11 cellular contexts compared by ENCODE assay signal in the genomic region with DNA sequence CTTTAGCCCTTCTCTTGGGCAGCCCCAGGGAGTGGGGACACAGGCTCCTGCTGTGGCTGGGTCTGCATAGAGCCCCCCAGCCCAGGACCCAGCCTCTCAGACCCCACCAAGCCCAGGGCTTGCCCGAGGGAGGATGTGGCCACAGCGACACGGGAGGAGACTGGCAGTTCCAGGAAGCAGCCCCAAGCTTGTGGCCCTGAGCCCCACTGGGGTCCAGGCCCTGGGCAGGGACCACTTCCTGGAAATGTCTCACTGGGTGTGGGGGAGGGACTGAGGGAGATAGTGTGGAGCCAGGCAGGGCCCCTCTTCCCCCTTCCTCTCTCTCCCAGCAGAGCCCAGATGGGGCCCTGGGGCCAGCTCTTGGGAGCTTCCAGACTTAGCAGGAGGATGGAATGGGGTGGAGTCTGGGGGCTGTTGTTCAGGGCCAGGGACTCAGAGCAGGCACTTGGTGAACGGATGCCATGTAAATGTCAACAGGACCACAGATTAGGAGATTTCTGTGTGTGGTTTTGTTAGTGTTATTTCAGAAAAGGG. TPM values are rescaled to one million over a fixed set of nuclear protein-coding genes. Genes with fewer than 3 reads are reported as not detected.
DNase-seq lines count a peak whose midpoint lies in the region; ATAC-seq, FAIRE-seq and TF ChIP-seq lines count a peak whose summit lies in the region.
"Had no signal": no experiment of that assay in that cellular context is flagged by ENCODE, and none has a peak within 500 bp of the region (broad histone marks: within the 10 kb centered on the region; RNA-seq: fewer than 3 reads in every experiment).

No MANE protein-coding gene starts in this region.

- FAIRE-seq in H1 (lab: Jason Lieb, UNC) = no peak

- H2AK5ac ChIP-seq in H1 (ENCODE audit: low read depth, low read length) = no peak overlapping the region

- TF ChIP-seq POLR2A in H1 (IDR thresholded peaks at IDR 0.05; ENCODE audit: control extremely low read depth in 1 of 2, low read depth in 2 of 2, low read length in 2 of 2) = no peak

- POLR2A ChIA-PET in H1 (lab: Charles Lee; ENCODE audit: partially characterized antibody) = no interaction called here

- no peak overlapping the region for H2AFZ ChIP-seq in H1 (ENCODE audit: low read length)

- no peak overlapping the region for H3K23ac ChIP-seq in H1 (ENCODE audit: insufficient read length)

- no peak overlapping the region for H4K5ac ChIP-seq in H1 (ENCODE audit: insufficient read length, low read depth, low read length)

- no peak overlapping the region for H2BK5ac ChIP-seq in H1 (ENCODE audit: low read depth, low read length)

- no peak for TF ChIP-seq EP300 in H1 (IDR thresholded peaks at IDR 0.05; ENCODE audit: borderline replicate concordance in 1 of 2, low read depth in 2 of 2, low read length in 2 of 2)

- no peak overlapping the region for H3K14ac ChIP-seq in H1 (ENCODE audit: insufficient read length)

- no peaks in the 10 kb centered on the region for H3K9me3 ChIP-seq in H1 (ENCODE audit: insufficient read depth in 2 of 2, low read depth in 1 of 2, low read length in 1 of 2)
- H3K9me3 ChIP-seq: HAP-1 had no signal

- DNase-seq in NCI-H524 (lab: John Stamatoyannopoulos, UW) (peak; percentile 62 to 72), NCI-H524 treated with DMSO at 0.1 percent for 48 hours (lab: John Stamatoyannopoulos, UW) (no peak), H1 (ENCODE audit: low read depth in 1 of 2, low spot score in 2 of 2) (no peak), SKM-1 treated with dmso at 0.1 percent for 144 hours (lab: John Stamatoyannopoulos, UW; ENCODE audit: unreplicated experiment) (no peak)
- DNase-seq in stimulated activated CD8-positive, alpha-beta memory T cell treated with anti-CD3 and anti-CD28 coated beads, Interleukin-4, amount 100 ng/mL, for 24 hours (ENCODE audit: low read depth) = peak; percentile 46
- DNase-seq: NCI-H1417 had no signal

- H3K18ac ChIP-seq in H1 (ENCODE audit: extremely low read depth, low read length) = no peak overlapping the region

- TF ChIP-seq RAD21 in H1 (IDR thresholded peaks at IDR 0.05 in 1 of 2, conservative IDR thresholded peaks at IDR 0.05 in 1 of 2; ENCODE audit: low read depth in 2 of 2, low read length in 2 of 2) = no peak

- peak overlapping the region; percentile 76; the same call in 1 of the 2 replicates for H4K8ac ChIP-seq in H1 (ENCODE audit: extremely low read depth, insufficient read depth, low read length)

- no peak overlapping the region for H3K4ac ChIP-seq in H1 (replicated peaks; ENCODE audit: insufficient read length, low read depth, low read length)

- no peak overlapping the region for H2BK12ac ChIP-seq in H1 (ENCODE audit: low read depth, low read length)

- no peaks in the 10 kb centered on the region for H3K79me2 ChIP-seq in H1 (ENCODE audit: control insufficient read depth in 1 of 2, insufficient read depth in 2 of 2, low read length in 2 of 2)

- no peak overlapping the region for H3K27ac ChIP-seq in H1 (ENCODE audit: low read depth, low read length)

- no peak overlapping the region for H3K9ac ChIP-seq in H1 (replicated peaks in 1 of 4; ENCODE audit: extremely low read depth in 1 of 4, low read depth in 3 of 4, low read length in 3 of 4)

- WGBS in H1 (ENCODE audit: extremely low coverage in 1 of 2, insufficient coverage in 1 of 2, insufficient read length in 1 of 2, insufficient replicate concordance in 2 of 2, low coverage in 1 of 2, low lambda C conversion rate in 2 of 2, missing lambda C conversion rate in 1 of 2), 2 experiments = 92% methylated on average over 4 of the region's 4 CpGs; no CpG with 5 or more reads in 1 of the 2 experiments

- H3K4me1 Mint-ChIP-seq in T-helper 1 cell treated with Interleukin-12 subunit alpha and Interleukin-12 subunit beta and Interleukin-4 antibody, amounts not matched to agents 30 μg/mL and 1 μg/mL, for 36 hours (ENCODE audit: low read depth) = peaks cover 43% of the 10 kb centered on the region

- H3K79me1 ChIP-seq in H1 (ENCODE audit: low read depth, low read length) = no peaks in the 10 kb centered on the region

- no peak overlapping the region for H3K4me2 ChIP-seq in H1 (ENCODE audit: insufficient read depth in 1 of 2, low read depth in 2 of 2, low read length in 2 of 2)

- H4K91ac ChIP-seq in H1 (replicated peaks; ENCODE audit: insufficient read length, low read length) = no peak overlapping the region

- no peaks in the 10 kb centered on the region for H3K23me2 ChIP-seq in H1 (ENCODE audit: low read depth, low read length)

- CTCF ChIA-PET in H1 (lab: Charles Lee; ENCODE audit: partially characterized antibody) = interaction anchor here (1.0 to 5.2 kb wide), 16 partner anchors 8 to 379 kb away, joined by 3 to 88 read pairs (median 9); no protein-coding TSS in a partner anchor

- H3K27me3 ChIP-seq in H1 (replicated peaks in 1 of 4; ENCODE audit: control insufficient read depth in 3 of 4, extremely low read depth in 1 of 4, insufficient read depth in 3 of 4, low read length in 3 of 4) = peaks cover 0 to 4% (median 0%) of the 10 kb centered on the region in 4 experiments; a peak in 2 of 7 replicates

- H3K27ac Mint-ChIP-seq in T-helper 1 cell treated with Interleukin-12 subunit alpha and Interleukin-12 subunit beta and Interleukin-4 antibody, amounts not matched to agents 30 μg/mL and 1 μg/mL, for 36 hours = peak overlapping the region; percentile 94

- H3K36me3 ChIP-seq in H1 (ENCODE audit: control insufficient read depth in 2 of 4, insufficient read depth in 4 of 4, low read length in 3 of 4) = no peaks in the 10 kb centered on the region; a peak in 1 of 8 replicates
- H3K36me3 ChIP-seq: HAP-1 had no signal

- peak overlapping the region; percentile 36 for H3K4me3 Mint-ChIP-seq in T-helper 1 cell treated with Interleukin-12 subunit alpha and Interleukin-12 subunit beta and Interleukin-4 antibody, amounts not matched to agents 30 μg/mL and 1 μg/mL, for 36 hours

- H3K56ac ChIP-seq in H1 (replicated peaks; ENCODE audit: insufficient read length, low read depth, low read length) = no peak overlapping the region

- ATAC-seq in GM18873 (IDR thresholded peaks at IDR 0.05; ENCODE audit: low FRiP score, unreplicated experiment) (no peak), HG02884 (IDR thresholded peaks at IDR 0.05; ENCODE audit: unreplicated experiment) (no peak)

- no peak overlapping the region for H3K4me3 ChIP-seq in H1 (ENCODE audit: extremely low read depth in 1 of 4, insufficient read depth in 2 of 4, low read depth in 3 of 4, low read length in 4 of 4)
- H3K4me3 ChIP-seq: HAP-1 had no signal

- no peaks in the 10 kb centered on the region for H4K20me1 ChIP-seq in H1 (replicated peaks in 1 of 2; ENCODE audit: control insufficient read depth in 1 of 2, insufficient read depth in 2 of 2, low read length in 2 of 2)

- no peaks in the 10 kb centered on the region for H3K9me3 Mint-ChIP-seq in T-helper 1 cell treated with Interleukin-12 subunit alpha and Interleukin-12 subunit beta and Interleukin-4 antibody, amounts not matched to agents 30 μg/mL and 1 μg/mL, for 36 hours

- H2BK20ac ChIP-seq in H1 (ENCODE audit: low read length) = no peak overlapping the region

- no peak overlapping the region for H2BK120ac ChIP-seq in H1 (replicated peaks; ENCODE audit: low read depth, low read length)

- peaks cover 11% of the 10 kb centered on the region for H3K36me3 Mint-ChIP-seq in T-helper 1 cell treated with Interleukin-12 subunit alpha and Interleukin-12 subunit beta and Interleukin-4 antibody, amounts not matched to agents 30 μg/mL and 1 μg/mL, for 36 hours (ENCODE audit: low read depth)

- H2BK15ac ChIP-seq in H1 (ENCODE audit: low read length) = no peak overlapping the region

- no peaks in the 10 kb centered on the region; a peak in 1 of 7 replicates for H3K4me1 ChIP-seq in H1 (replicated peaks in 1 of 4; ENCODE audit: control insufficient read depth in 3 of 4, insufficient read depth in 4 of 4, low read length in 3 of 4)
- H3K4me1 ChIP-seq: HAP-1 had no signal

- TF ChIP-seq CTCF in H1 (IDR thresholded peaks at IDR 0.05; ENCODE audit: control extremely low read depth in 1 of 3, insufficient read depth in 1 of 3, low read depth in 1 of 3, low read length in 3 of 3) = no peak

- H3K27me3 Mint-ChIP-seq in T-helper 1 cell treated with Interleukin-12 subunit alpha and Interleukin-12 subunit beta and Interleukin-4 antibody, amounts not matched to agents 30 μg/mL and 1 μg/mL, for 36 hours (ENCODE audit: low read depth) = peaks cover 3% of the 10 kb centered on the region

TF ChIP-seq in H1, 55 proteins besides CTCF, POLR2A, EP300 and RAD21 (continues in another document):
- no peak for TF ChIP-seq RBBP5 (IDR thresholded peaks at IDR 0.05; ENCODE audit: borderline replicate concordance, low read depth, low read length)
- TF ChIP-seq CHD2 (IDR thresholded peaks at IDR 0.05; ENCODE audit: low read length) = no peak

RNA-seq across cellular contexts. Expression of a gene that starts 35.3 kb away (rescaled TPM):
- 8.6 and 10.5 TPM in 2 replicates for total RNA-seq in H1 (2021; fragmentation: NEBNext Ultra II Directional; extraction: Animal tissue kit (Norgen Biotek cat#: 25700))
- 14.8 and 16.5 TPM in 2 replicates for polyA plus RNA-seq in H1 (2011; rRNA removed)
- polyA plus RNA-seq in H1 (2011; cell fraction: cytosol; rRNA removed) = 6.7 TPM
- 17.8 TPM for polyA plus RNA-seq in H1 (2011; cell fraction: nucleus; rRNA removed)
- polyA plus RNA-seq in H1 (2012, experiment 1 of 2) = 7.0 to 10.8 TPM (median 8.9 TPM) in 4 replicates
- polyA plus RNA-seq in H1 (2012, experiment 2 of 2) = 10.2 TPM
- 5.0 TPM for polyA plus RNA-seq in H1 (2013, experiment 1 of 2)
- polyA plus RNA-seq in H1 (2013, experiment 2 of 2) = 5.4 TPM
- polyA minus RNA-seq in H1 (2011; rRNA and poly(A)+ RNA removed) = 9.6 and 11.4 TPM in 2 replicates
- polyA minus RNA-seq in H1 (2011; cell fraction: cytosol; rRNA and poly(A)+ RNA removed) = 5.7 TPM
- polyA minus RNA-seq in H1 (2011; cell fraction: nucleus; rRNA and poly(A)+ RNA removed) = 5.4 TPM
- total RNA-seq: A172 had no signal

RNA-seq across cellular contexts. Expression of a gene that starts 41.4 kb away (rescaled TPM):
- total RNA-seq in H1 (2021; fragmentation: NEBNext Ultra II Directional; extraction: Animal tissue kit (Norgen Biotek cat#: 25700)) = 3.5 and 4.0 TPM in 2 replicates
- polyA plus RNA-seq in H1 (2011; rRNA removed) = 7.5 and 10.5 TPM in 2 replicates
- 7.6 TPM for polyA plus RNA-seq in H1 (2011; cell fraction: cytosol; rRNA removed)
- 9.3 TPM for polyA plus RNA-seq in H1 (2011; cell fraction: nucleus; rRNA removed)
- 2.3 to 5.0 TPM (median 4.0 TPM) in 4 replicates for polyA plus RNA-seq in H1 (2012, experiment 1 of 2)
- 4.5 TPM for polyA plus RNA-seq in H1 (2012, experiment 2 of 2)
- 1.3 TPM for polyA plus RNA-seq in H1 (2013, experiment 1 of 2)
- polyA plus RNA-seq in H1 (2013, experiment 2 of 2) = 1.3 TPM
- polyA minus RNA-seq in H1 (2011; rRNA and poly(A)+ RNA removed) = 1.7 and 1.9 TPM in 2 replicates
- 2.7 TPM for polyA minus RNA-seq in H1 (2011; cell fraction: cytosol; rRNA and poly(A)+ RNA removed)
- polyA minus RNA-seq in H1 (2011; cell fraction: nucleus; rRNA and poly(A)+ RNA removed) = 2.6 TPM

RNA-seq across cellular contexts. Expression of a gene that starts 50.7 kb away (rescaled TPM):
- 0.78 and 1.3 TPM in 2 replicates for total RNA-seq in H1 (2021; fragmentation: NEBNext Ultra II Directional; extraction: Animal tissue kit (Norgen Biotek cat#: 25700))
- 2.6 and 2.9 TPM in 2 replicates for polyA plus RNA-seq in H1 (2011; rRNA removed)
- 1.3 TPM for polyA plus RNA-seq in H1 (2011; cell fraction: cytosol; rRNA removed)
- polyA plus RNA-seq in H1 (2011; cell fraction: nucleus; rRNA removed) = 1.6 TPM
- polyA plus RNA-seq in H1 (2012, experiment 1 of 2) = 0.99 to 2.2 TPM (median 1.4 TPM) in 4 replicates
- 1.4 TPM for polyA plus RNA-seq in H1 (2012, experiment 2 of 2)
- 2.8 TPM for polyA plus RNA-seq in H1 (2013, experiment 1 of 2)
- 3.7 TPM for polyA plus RNA-seq in H1 (2013, experiment 2 of 2)
- polyA minus RNA-seq in H1 (2011; rRNA and poly(A)+ RNA removed) = 1.2 and 1.7 TPM in 2 replicates
- polyA minus RNA-seq in H1 (2011; cell fraction: cytosol; rRNA and poly(A)+ RNA removed) = 0.81 TPM
- polyA minus RNA-seq in H1 (2011; cell fraction: nucleus; rRNA and poly(A)+ RNA removed) = 3.1 TPM

Comparison
In these comparisons a context has a peak if more than half of its experiments do, and no peak if none do; other contexts are left out.
1. DNase-seq: peak in NCI-H524 (2 of 2) and stimulated activated CD8-positive, alpha-beta memory T cell treated with anti-CD3 and anti-CD28 coated beads, Interleukin-4, amount 100 ng/mL, for 24 hours (single experiment); none in NCI-H524 treated with DMSO at 0.1 percent for 48 hours (single experiment), H1 (0 of 2) and SKM-1 treated with dmso at 0.1 percent for 144 hours (single experiment).